ENCODE assay signal across 1 cellular context in genomic region chr2:85890522-85891176, GRCh38.
TF ChIP-seq lines count a peak whose summit lies in the region.

No MANE protein-coding gene starts in this region.

TF ChIP-seq in K562, 482 proteins besides CTCF, POLR2A, EP300 and RAD21 (continued from another document and continues in another):
- TF ChIP-seq MLX (CRISPR knock-in tag; conservative IDR thresholded peaks at IDR 0.05) (no peak), VEZF1 (CRISPR knock-in tag; IDR thresholded peaks at IDR 0.05) (no peak; the same call in 1 of the 2 replicates), NFE2L1 (tag; IDR thresholded peaks at IDR 0.05; ENCODE audit: borderline replicate concordance, low read depth) (no peak), NFATC3 (IDR thresholded peaks at IDR 0.05) (no peak), SAFB (IDR thresholded peaks at IDR 0.05; ENCODE audit: borderline replicate concordance, low read depth, low read length) (no peak), MECOM (CRISPR knock-in tag; IDR thresholded peaks at IDR 0.05) (peak; percentile 69; the same call in 1 of the 2 replicates), ETS1 (conservative IDR thresholded peaks at IDR 0.05; ENCODE audit: control insufficient read depth, low read depth, low read length) (no peak), RERE (CRISPR knock-in tag; IDR thresholded peaks at IDR 0.05; ENCODE audit: borderline replicate concordance) (no peak), MCM7 (IDR thresholded peaks at IDR 0.05) (no peak), PRPF4 (IDR thresholded peaks at IDR 0.05; ENCODE audit: insufficient read depth, low read depth, low read length, poor library complexity, severe bottlenecking) (no peak), HBP1 (CRISPR knock-in tag; IDR thresholded peaks at IDR 0.05) (no peak), ZNF3 (CRISPR knock-in tag; IDR thresholded peaks at IDR 0.05) (no peak), ZBTB2 (IDR thresholded peaks at IDR 0.05) (0 out of 2 replicates have a peak, but pooled peaks have one; percentile 10), COPS2 (conservative IDR thresholded peaks at IDR 0.05) (no peak), ZNF134 (CRISPR knock-in tag; conservative IDR thresholded peaks at IDR 0.05) (no peak), CREB5 (CRISPR knock-in tag; IDR thresholded peaks at IDR 0.05) (peak; percentile 42; the same call in 1 of the 2 replicates), POLR2AphosphoS5 (IDR thresholded peaks at IDR 0.05; ENCODE audit: control insufficient read depth, insufficient read depth, low read depth, low read length) (no peak), MCM2 (IDR thresholded peaks at IDR 0.05; ENCODE audit: low read depth) (no peak), MAFK (IDR thresholded peaks at IDR 0.05; ENCODE audit: low read length) (no peak), ZNF79 (CRISPR knock-in tag; IDR thresholded peaks at IDR 0.05; ENCODE audit: low read depth) (peak; percentile 80; the same call in 1 of the 2 replicates), HNRNPUL1 (IDR thresholded peaks at IDR 0.05; ENCODE audit: low read length) (no peak), ZNF263 (CRISPR knock-in tag; IDR thresholded peaks at IDR 0.05; ENCODE audit: borderline replicate concordance) (no peak), PREB (CRISPR knock-in tag; IDR thresholded peaks at IDR 0.05) (no peak), SFPQ (IDR thresholded peaks at IDR 0.05; ENCODE audit: low read depth, low read length) (no peak), SREBF1 (IDR thresholded peaks at IDR 0.05; ENCODE audit: borderline replicate concordance, low read depth, low read length) (no peak), ZNF395 (CRISPR knock-in tag; IDR thresholded peaks at IDR 0.05) (no peak), HNRNPH1 (optimal IDR thresholded peaks at IDR 0.05; ENCODE audit: low read depth, low read length) (no peak), ZNF77 (CRISPR knock-in tag; IDR thresholded peaks at IDR 0.05) (no peak), POLR2B (IDR thresholded peaks at IDR 0.05; ENCODE audit: low read depth, partially characterized antibody) (no peak), THAP7 (CRISPR knock-in tag; IDR thresholded peaks at IDR 0.05) (no peak), HMGN3 (IDR thresholded peaks at IDR 0.05; ENCODE audit: borderline replicate concordance, extremely low read depth, insufficient read length, low read depth, low read length) (no peak), TEAD4 (IDR thresholded peaks at IDR 0.05; ENCODE audit: low read length) (peak; percentile 86), TEAD4 (CRISPR knock-in tag; IDR thresholded peaks at IDR 0.05; ENCODE audit: borderline replicate concordance) (no peak)
